In genomic region chr4:185054876-185055275, GRCh38 we compare ENCODE assay signal across 2 cellular contexts.
TF ChIP-seq lines count a peak whose summit lies in the region.

No MANE protein-coding gene starts in this region.

TF ChIP-seq in HepG2, 621 proteins besides CTCF, POLR2A, EP300 and RAD21 (continued from another document):
- TF ChIP-seq ZNF33A (CRISPR knock-in tag; IDR thresholded peaks at IDR 0.05; ENCODE audit: borderline replicate concordance) (no peak), ELF4 (CRISPR knock-in tag; IDR thresholded peaks at IDR 0.05; ENCODE audit: borderline replicate concordance) (no peak), RFX1 (IDR thresholded peaks at IDR 0.05) (no peak)

TF ChIP-seq in neural cell, 6 proteins besides CTCF, POLR2A, EP300 and RAD21 (continued from another document):
- no peak for TF ChIP-seq REST (IDR thresholded peaks at IDR 0.05; ENCODE audit: borderline replicate concordance)
- no peak for TF ChIP-seq SMC3 (conservative IDR thresholded peaks at IDR 0.05; ENCODE audit: poor library complexity)
- no peak for TF ChIP-seq EZH2 (IDR thresholded peaks at IDR 0.05; ENCODE audit: borderline replicate concordance, insufficient read depth, low read length, poor library complexity, severe bottlenecking)
- no peak for TF ChIP-seq MXI1 (conservative IDR thresholded peaks at IDR 0.05; ENCODE audit: poor library complexity, severe bottlenecking)
- no peak for TF ChIP-seq POLR2AphosphoS5 (IDR thresholded peaks at IDR 0.05)
TF ChIP-seq in neural cell: peak in this region for 0.
